Comparison of ENCODE assay signal across 11 cellular contexts in the genomic region with DNA sequence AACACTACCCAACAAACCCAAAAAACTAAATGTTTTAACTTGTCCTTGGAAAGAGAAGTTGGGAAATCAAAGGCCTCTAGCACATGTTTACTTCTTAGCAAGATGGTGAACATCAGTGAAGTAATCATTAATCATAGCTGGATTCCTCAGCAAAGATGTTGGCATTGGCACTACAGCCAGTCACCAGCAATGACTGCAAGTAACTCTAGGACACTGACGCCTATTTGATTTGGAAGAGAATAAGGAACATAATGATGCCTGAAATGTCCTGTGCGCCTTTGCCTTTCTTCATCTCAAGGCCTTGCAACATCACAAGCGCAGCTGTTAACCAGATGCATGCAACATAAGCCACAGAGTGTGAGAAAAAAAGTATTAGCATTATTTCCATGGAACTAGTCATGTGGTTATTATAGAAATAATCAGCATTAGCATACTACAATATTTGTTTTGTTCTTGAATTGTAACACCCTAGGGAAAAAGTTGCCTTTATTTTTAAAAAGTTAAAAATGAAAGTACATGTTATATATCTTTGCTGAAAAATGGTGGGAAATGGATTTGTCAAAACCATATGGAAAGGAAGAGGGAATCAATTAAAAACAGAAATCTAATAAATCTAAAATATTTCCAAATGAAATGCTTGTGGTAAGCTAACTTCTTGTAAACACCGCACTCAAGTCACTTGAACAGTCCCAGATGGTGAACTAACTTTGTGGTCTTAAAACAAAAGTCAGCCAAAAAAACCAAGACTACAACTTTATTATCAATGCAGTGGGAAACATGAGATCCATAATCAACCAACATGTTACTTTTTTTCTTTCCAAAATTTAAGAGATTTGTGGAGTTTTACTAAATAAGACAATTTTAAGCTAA. TPM values are rescaled to one million over a fixed set of nuclear protein-coding genes. Genes with fewer than 3 reads are reported as not detected.
DNase-seq lines count a peak whose midpoint lies in the region; ATAC-seq, FAIRE-seq and TF ChIP-seq lines count a peak whose summit lies in the region.
"Had no signal": no experiment of that assay in that cellular context is flagged by ENCODE, and none has a peak within 500 bp of the region (broad histone marks: within the 10 kb centered on the region; RNA-seq: fewer than 3 reads in every experiment).

No MANE protein-coding gene starts in this region.

- H4K91ac ChIP-seq in H1 (replicated peaks; ENCODE audit: insufficient read length, low read length) = no peak overlapping the region

- no peak overlapping the region for H2AFZ ChIP-seq in H1 (ENCODE audit: low read length)

- peaks cover 7% of the 10 kb centered on the region for H3K36me3 Mint-ChIP-seq in activated naive CD4-positive, alpha-beta T cell treated with anti-CD3 and anti-CD28 coated beads, Interleukin-2, amount 10 ng/mL, durations not matched to agents 7 days and 5 days

- peak overlapping the region; percentile 4 to 66; a peak in 1 of 6 replicates for H3K27ac ChIP-seq in A549
- no peak overlapping the region for H3K27ac ChIP-seq in H1 (ENCODE audit: low read depth, low read length)

- TF ChIP-seq POLR2A in A549 (IDR thresholded peaks at IDR 0.05; ENCODE audit: low read length) (no peak), H1 (IDR thresholded peaks at IDR 0.05; ENCODE audit: control extremely low read depth in 1 of 2, low read depth in 2 of 2, low read length in 2 of 2) (no peak)

- H3K4me3 Mint-ChIP-seq in activated naive CD4-positive, alpha-beta T cell treated with anti-CD3 and anti-CD28 coated beads, Interleukin-2, amount 10 ng/mL, durations not matched to agents 7 days and 5 days = no peak overlapping the region
- H3K4me3 Mint-ChIP-seq: CD4-positive, alpha-beta T cell; type B pancreatic cell had no signal

- H3K36me3 ChIP-seq in MG63 (peaks cover 9% of the 10 kb centered on the region), H1 (ENCODE audit: control insufficient read depth in 2 of 4, insufficient read depth in 4 of 4, low read length in 3 of 4) (peaks cover 0 to 6% (median 4%) of the 10 kb centered on the region in 4 experiments; a peak in 2 of 8 replicates)

- peaks cover 29% of the 10 kb centered on the region for H3K4me1 ChIP-seq in A549
- H3K4me1 ChIP-seq in H1 (replicated peaks in 1 of 4; ENCODE audit: control insufficient read depth in 3 of 4, insufficient read depth in 4 of 4, low read length in 3 of 4) = no peaks in the 10 kb centered on the region

- TF ChIP-seq EP300 in A549 (IDR thresholded peaks at IDR 0.05) (no peak), H1 (IDR thresholded peaks at IDR 0.05; ENCODE audit: borderline replicate concordance in 1 of 2, low read depth in 2 of 2, low read length in 2 of 2) (no peak)

- H3K9me3 ChIP-seq in A549 (no peaks in the 10 kb centered on the region), MG63 (no peaks in the 10 kb centered on the region), H1 (ENCODE audit: insufficient read depth in 2 of 2, low read depth in 1 of 2, low read length in 1 of 2) (no peaks in the 10 kb centered on the region)

- no peak overlapping the region for H2BK120ac ChIP-seq in H1 (replicated peaks; ENCODE audit: low read depth, low read length)

- H2BK20ac ChIP-seq in H1 (ENCODE audit: low read length) = no peak overlapping the region

- CTCF ChIA-PET in A549 (lab: Yijun Ruan, JAX) (interaction anchor here (1.0 to 5.2 kb wide), 14 partner anchors 16 to 730 kb away, joined by 3 to 46 read pairs (median 5); a partner anchor contains a TSS), H1 (lab: Charles Lee; ENCODE audit: partially characterized antibody) (interaction anchor here (0.6 to 3.1 kb wide), 6 partner anchors 11 to 593 kb away, joined by 3 to 13 read pairs (median 3); no protein-coding TSS in a partner anchor)
- CTCF ChIA-PET in activated naive CD4-positive, alpha-beta T cell treated with anti-CD3 and anti-CD28 coated beads, Interleukin-2, amount 10 ng/mL, durations not matched to agents 7 days and 5 days (lab: Charles Lee) = interaction anchor here (0.8 to 4.1 kb wide), 10 partner anchors 16 to 712 kb away, joined by 3 to 20 read pairs (median 5); no protein-coding TSS in a partner anchor

- no peaks in the 10 kb centered on the region for H3K9me3 Mint-ChIP-seq in activated naive CD4-positive, alpha-beta T cell treated with anti-CD3 and anti-CD28 coated beads, Interleukin-2, amount 10 ng/mL, durations not matched to agents 7 days and 5 days
- H3K9me3 Mint-ChIP-seq: CD4-positive, alpha-beta T cell; type B pancreatic cell had no signal

- no peak overlapping the region for H3K27ac Mint-ChIP-seq in activated naive CD4-positive, alpha-beta T cell treated with anti-CD3 and anti-CD28 coated beads, Interleukin-2, amount 10 ng/mL, durations not matched to agents 7 days and 5 days
- H3K27ac Mint-ChIP-seq: type B pancreatic cell had no signal

- no peaks in the 10 kb centered on the region for H3K27me3 Mint-ChIP-seq in activated naive CD4-positive, alpha-beta T cell treated with anti-CD3 and anti-CD28 coated beads, Interleukin-2, amount 10 ng/mL, durations not matched to agents 7 days and 5 days
- H3K27me3 Mint-ChIP-seq: CD4-positive, alpha-beta T cell; type B pancreatic cell had no signal

- H3K4me2 ChIP-seq in A549 = peak overlapping the region; percentile 49
- no peak overlapping the region for H3K4me2 ChIP-seq in H1 (ENCODE audit: insufficient read depth in 1 of 2, low read depth in 2 of 2, low read length in 2 of 2)

- H4K5ac ChIP-seq in H1 (ENCODE audit: insufficient read length, low read depth, low read length) = no peak overlapping the region

- no peak overlapping the region for H2BK15ac ChIP-seq in H1 (ENCODE audit: low read length)

- no peak overlapping the region for H3K23ac ChIP-seq in H1 (ENCODE audit: insufficient read length)

- H3K23me2 ChIP-seq in H1 (ENCODE audit: low read depth, low read length) = no peaks in the 10 kb centered on the region

- no peak overlapping the region for H2BK12ac ChIP-seq in H1 (ENCODE audit: low read depth, low read length)

- TF ChIP-seq RAD21 in A549 (conservative IDR thresholded peaks at IDR 0.05 in 1 of 2, IDR thresholded peaks at IDR 0.05 in 1 of 2) (no peak), H1 (IDR thresholded peaks at IDR 0.05 in 1 of 2, conservative IDR thresholded peaks at IDR 0.05 in 1 of 2; ENCODE audit: low read depth in 2 of 2, low read length in 2 of 2) (no peak)

- H3K79me1 ChIP-seq in H1 (ENCODE audit: low read depth, low read length) = no peaks in the 10 kb centered on the region

- FAIRE-seq in A549 (lab: Jason Lieb, UNC) (peak; percentile 61), H1 (lab: Jason Lieb, UNC) (peak; percentile 7)

- no peak overlapping the region for H3K18ac ChIP-seq in H1 (ENCODE audit: extremely low read depth, low read length)

- whole genome bisulfite sequencing in A549 (ENCODE audit: missing lambda C conversion rate) = 55% methylated on average over 4 of the region's 4 CpGs
- 92% methylated on average over 4 of the region's 4 CpGs; no CpG with 5 or more reads in 1 of the 2 experiments for WGBS in H1 (ENCODE audit: extremely low coverage in 1 of 2, insufficient coverage in 1 of 2, insufficient read length in 1 of 2, insufficient replicate concordance in 2 of 2, low coverage in 1 of 2, low lambda C conversion rate in 2 of 2, missing lambda C conversion rate in 1 of 2), 2 experiments

- H3K27me3 ChIP-seq in MG63 (no peaks in the 10 kb centered on the region), H1 (replicated peaks in 1 of 4; ENCODE audit: control insufficient read depth in 3 of 4, extremely low read depth in 1 of 4, insufficient read depth in 3 of 4, low read length in 3 of 4) (no peaks in the 10 kb centered on the region)

- no peak overlapping the region for H2BK5ac ChIP-seq in H1 (ENCODE audit: low read depth, low read length)

- TF ChIP-seq CTCF in A549 (IDR thresholded peaks at IDR 0.05) = no peak
- TF ChIP-seq CTCF in H1 (IDR thresholded peaks at IDR 0.05; ENCODE audit: control extremely low read depth in 1 of 3, insufficient read depth in 1 of 3, low read depth in 1 of 3, low read length in 3 of 3) = no peak

- peaks cover 14% of the 10 kb centered on the region for H3K4me1 Mint-ChIP-seq in activated naive CD4-positive, alpha-beta T cell treated with anti-CD3 and anti-CD28 coated beads, Interleukin-2, amount 10 ng/mL, durations not matched to agents 7 days and 5 days

- no peak overlapping the region for H3K4ac ChIP-seq in H1 (replicated peaks; ENCODE audit: insufficient read length, low read depth, low read length)

- H2AK5ac ChIP-seq in H1 (ENCODE audit: low read depth, low read length) = no peak overlapping the region

- POLR2A ChIA-PET in A549 (lab: Yijun Ruan, JAX) = no interaction called here
- POLR2A ChIA-PET in H1 (lab: Charles Lee; ENCODE audit: partially characterized antibody) = interaction anchor here (1.3 kb wide), 1 partner anchor 16 kb away, joined by 3 read pairs; no protein-coding TSS in a partner anchor

- H4K8ac ChIP-seq in H1 (ENCODE audit: extremely low read depth, insufficient read depth, low read length) = no peak overlapping the region

- ATAC-seq in A549 (peak; percentile 43 to 60; a peak in 4 of 6 replicates), HG03442 (IDR thresholded peaks at IDR 0.05; ENCODE audit: unreplicated experiment) (no peak), GM18870 (IDR thresholded peaks at IDR 0.05; ENCODE audit: unreplicated experiment) (no peak)

- H3K79me2 ChIP-seq in H1 (ENCODE audit: control insufficient read depth in 1 of 2, insufficient read depth in 2 of 2, low read length in 2 of 2) = no peaks in the 10 kb centered on the region

- H3K4me3 ChIP-seq in A549 (no peak overlapping the region), MG63 (no peak overlapping the region), H1 (ENCODE audit: extremely low read depth in 1 of 4, insufficient read depth in 2 of 4, low read depth in 3 of 4, low read length in 4 of 4) (no peak overlapping the region)

- H3K14ac ChIP-seq in H1 (ENCODE audit: insufficient read length) = no peak overlapping the region

- H3K9ac ChIP-seq in H1 (replicated peaks in 1 of 4; ENCODE audit: extremely low read depth in 1 of 4, low read depth in 3 of 4, low read length in 3 of 4) = no peak overlapping the region

- DNase-seq in A549 (ENCODE audit: low read depth in 1 of 2, low spot score in 1 of 2) (peak; percentile 22 to 66), MG63 (peak; percentile 84), H1 (ENCODE audit: low read depth in 1 of 2, low spot score in 2 of 2) (no peak), mucosa of gallbladder (ENCODE audit: low spot score) (peak; percentile 69), NCI-H1436 (lab: John Stamatoyannopoulos, UW) (no peak)
- no peak for DNase-seq in activated naive CD4-positive, alpha-beta T cell treated with anti-CD3 and anti-CD28 coated beads, Interleukin-2, amount 10 ng/mL, durations not matched to agents 7 days and 5 days
- DNase-seq: CD4-positive, alpha-beta T cell; cerebellar nuclear complex had no signal

- H3K56ac ChIP-seq in H1 (replicated peaks; ENCODE audit: insufficient read length, low read depth, low read length) = no peak overlapping the region

- no peaks in the 10 kb centered on the region for H4K20me1 ChIP-seq in H1 (replicated peaks in 1 of 2; ENCODE audit: control insufficient read depth in 1 of 2, insufficient read depth in 2 of 2, low read length in 2 of 2)

RNA-seq across cellular contexts. Expression of a gene that starts 55.6 kb away (rescaled TPM):
- 37.9 and 51.8 TPM in 2 replicates for polyA plus RNA-seq in A549 (2011; rRNA removed)
- 21.4 and 24.3 TPM in 2 replicates for polyA plus RNA-seq in A549 (2012; cell fraction: cytosol; rRNA removed)
- polyA plus RNA-seq in A549 (2012; cell fraction: nucleus; rRNA removed) = 61.9 and 68.8 TPM in 2 replicates
- polyA plus RNA-seq in A549 (2017; fragmentation: RNase III; extraction: RNeasy Plus Mini Kit Qiagen cat#74134 plus additional on column Dnase treatment) = 21.8 to 24.2 TPM (median 23.5 TPM) in 3 replicates
- polyA minus RNA-seq in A549 (2011; rRNA and poly(A)+ RNA removed) = 137 and 166 TPM in 2 replicates
- 27.1 and 37.4 TPM in 2 replicates for total RNA-seq in MG63 (2014; rRNA removed; shearing (Covaris generic); ENCODE audit: low replicate concordance)
- total RNA-seq in H1 (2021; fragmentation: NEBNext Ultra II Directional; extraction: Animal tissue kit (Norgen Biotek cat#: 25700)) = 26.8 and 31.4 TPM in 2 replicates
- polyA plus RNA-seq in H1 (2011; rRNA removed) = 20.9 and 22.4 TPM in 2 replicates
- 12.8 TPM for polyA plus RNA-seq in H1 (2011; cell fraction: cytosol; rRNA removed)
- polyA plus RNA-seq in H1 (2011; cell fraction: nucleus; rRNA removed) = 36.2 TPM
- polyA plus RNA-seq in H1 (2012, experiment 1 of 2) = 14.3 to 21.5 TPM (median 18.4 TPM) in 4 replicates
- 2.1 TPM for polyA plus RNA-seq in H1 (2012, experiment 2 of 2)
- polyA plus RNA-seq in H1 (2013, experiment 1 of 2) = 11.2 TPM
- polyA plus RNA-seq in H1 (2013, experiment 2 of 2) = 11.3 TPM
- 74.5 and 110 TPM in 2 replicates for polyA minus RNA-seq in H1 (2011; rRNA and poly(A)+ RNA removed)
- 23.4 TPM for polyA minus RNA-seq in H1 (2011; cell fraction: cytosol; rRNA and poly(A)+ RNA removed)
- 79.5 TPM for polyA minus RNA-seq in H1 (2011; cell fraction: nucleus; rRNA and poly(A)+ RNA removed)
- 35.9 TPM for total RNA-seq in mucosa of gallbladder

Comparison
In these comparisons a context has a peak if more than half of its experiments do, and no peak if none do; other contexts are left out.
1. ATAC-seq: peak in A549 (2 of 2); none in HG03442 (single experiment) and GM18870 (single experiment).
2. DNase-seq: peak in A549 (2 of 2), MG63 (single experiment) and mucosa of gallbladder (single experiment); none in H1 (0 of 2), activated naive CD4-positive, alpha-beta T cell treated with anti-CD3 and anti-CD28 coated beads, Interleukin-2, amount 10 ng/mL, durations not matched to agents 7 days and 5 days (single experiment) and NCI-H1436 (single experiment).